ENCODE assay signal across 23 cellular contexts in genomic region chr3:171281256-171281655, GRCh38.
A peak's percentile ranks its signal among the peaks of the same experiment; 100 is the strongest.
DNase-seq lines count a peak whose midpoint lies in the region; ATAC-seq, FAIRE-seq and TF ChIP-seq lines count a peak whose summit lies in the region.
"Had no signal": no experiment of that assay in that cellular context is flagged by ENCODE, and none has a peak within 500 bp of the region (broad histone marks: within the 10 kb centered on the region; RNA-seq: fewer than 3 reads in every experiment).

No MANE protein-coding gene starts in this region.

- no peak overlapping the region for H2BK120ac ChIP-seq in mesenchymal stem cell (ENCODE audit: low read depth, low read length)

- H3K79me1 ChIP-seq in mesenchymal stem cell (replicated peaks; ENCODE audit: low read length, poor library complexity, severe bottlenecking) = peaks cover 22% of the 10 kb centered on the region

- H3K9me3 ChIP-seq in left ventricle myocardium inferior (replicated peaks) (no peaks in the 10 kb centered on the region), right cardiac atrium (ENCODE audit: control insufficient read depth, low read length) (no peaks in the 10 kb centered on the region), GM12878 (replicated peaks; ENCODE audit: control insufficient read depth, insufficient read depth, low read length) (no peaks in the 10 kb centered on the region), mesenchymal stem cell (ENCODE audit: control insufficient read depth, low read length) (no peaks in the 10 kb centered on the region), tibial artery (no peaks in the 10 kb centered on the region), tibial nerve (no peaks in the 10 kb centered on the region)
- H3K9me3 ChIP-seq: A549, Peyer's patch, SJCRH30 had no signal

- H4K91ac ChIP-seq in mesenchymal stem cell (ENCODE audit: low read length) = no peak overlapping the region

- H3K27me3 ChIP-seq in left ventricle myocardium inferior (ENCODE audit: low read depth) (no peaks in the 10 kb centered on the region), right cardiac atrium (ENCODE audit: control insufficient read depth, insufficient read depth) (no peaks in the 10 kb centered on the region), GM12878 (replicated peaks in 1 of 2; ENCODE audit: control insufficient read depth in 2 of 2, insufficient read depth in 2 of 2, low read length in 1 of 2) (no peaks in the 10 kb centered on the region), mesenchymal stem cell (ENCODE audit: control insufficient read depth in 1 of 2, insufficient read depth in 1 of 2, low read length in 2 of 2) (no peaks in the 10 kb centered on the region), tibial artery (no peaks in the 10 kb centered on the region), tibial nerve (no peaks in the 10 kb centered on the region)
- H3K27me3 ChIP-seq: Peyer's patch, SJCRH30 had no signal

- DNase-seq in left ventricle myocardium inferior = no peak
- no peak for DNase-seq in right cardiac atrium
- no peak for DNase-seq in GM12878 (ENCODE audit: low read depth, low spot score)
- DNase-seq in mesenchymal stem cell = no peak
- DNase-seq in tibial artery = no peak
- no peak for DNase-seq in tibial nerve (ENCODE audit: low spot score in 2 of 2)
- no peak for DNase-seq in NCI-H526 treated with DMSO at 0.1 percent for 48 hours (lab: John Stamatoyannopoulos, UW)
- no peak for DNase-seq in DMS 273 (lab: John Stamatoyannopoulos, UW; ENCODE audit: unreplicated experiment)
- DNase-seq: DMS79, H7, NCI-H1092, NCI-H1436 treated with DMSO at 0.1 percent for 48 hours, NCI-H1930, NCI-H226, NCI-H510A treated with DMSO at 0.1 percent for 48 hours, NCI-H82, Peyer's patch, SJCRH30 had no signal

- H3K4me3 ChIP-seq in left ventricle myocardium inferior (no peak overlapping the region), right cardiac atrium (ENCODE audit: low read length) (no peak overlapping the region), GM12878 (no peak overlapping the region), mesenchymal stem cell (ENCODE audit: insufficient read depth in 1 of 2, low read depth in 1 of 2, low read length in 2 of 2) (no peak overlapping the region), tibial artery (no peak overlapping the region), tibial nerve (no peak overlapping the region)
- H3K4me3 ChIP-seq: A549, K562, Peyer's patch, SJCRH30 had no signal

- no peak for TF ChIP-seq RAD21 in GM12878 (IDR thresholded peaks at IDR 0.05; ENCODE audit: insufficient read depth, low read depth, low read length)

- no peak for ATAC-seq in right cardiac atrium
- ATAC-seq in GM12878 = no peak
- ATAC-seq: A549, HepG2, K562 had no signal

- TF ChIP-seq EP300 in GM12878 (IDR thresholded peaks at IDR 0.05; ENCODE audit: borderline replicate concordance in 1 of 2, control insufficient read depth in 1 of 2, low read depth in 2 of 2, low read length in 2 of 2) (no peak), tibial nerve (IDR thresholded peaks at IDR 0.05) (no peak)

- TF ChIP-seq POLR2A in GM12878 (IDR thresholded peaks at IDR 0.05; ENCODE audit: low read depth, low read length) (no peak), tibial nerve (IDR thresholded peaks at IDR 0.05) (no peak)

- peaks cover 92% of the 10 kb centered on the region for H3K79me2 ChIP-seq in GM12878 (ENCODE audit: control insufficient read depth, insufficient read depth, low read length)

- H3K23ac ChIP-seq in mesenchymal stem cell (ENCODE audit: low read length in 2 of 2) = no peak overlapping the region

- H2AK5ac ChIP-seq in mesenchymal stem cell (ENCODE audit: low read length, severe bottlenecking) = no peak overlapping the region

- in situ Hi-C loops in GM12878 (cut with MboI) = no loop called here

- no peak for TF ChIP-seq CTCF in left ventricle myocardium inferior (IDR thresholded peaks at IDR 0.05; ENCODE audit: borderline replicate concordance)
- TF ChIP-seq CTCF in GM12878 (IDR thresholded peaks at IDR 0.05 in 2 of 3, conservative IDR thresholded peaks at IDR 0.05 in 1 of 3; ENCODE audit: control insufficient read depth in 2 of 3, extremely low read depth in 1 of 3, insufficient read depth in 1 of 3, low read depth in 3 of 3, low read length in 3 of 3) = no peak
- TF ChIP-seq CTCF in tibial artery (IDR thresholded peaks at IDR 0.05) = no peak
- TF ChIP-seq CTCF in tibial nerve (IDR thresholded peaks at IDR 0.05) = no peak

- H3K14ac ChIP-seq in mesenchymal stem cell (ENCODE audit: low read length in 2 of 2) = no peak overlapping the region

- no peaks in the 10 kb centered on the region for H4K20me1 ChIP-seq in GM12878 (ENCODE audit: control insufficient read depth, insufficient read depth)

- no peak overlapping the region for H3K9ac ChIP-seq in GM12878 (ENCODE audit: control insufficient read depth, insufficient read depth, low read length)
- no peak overlapping the region for H3K9ac ChIP-seq in mesenchymal stem cell (ENCODE audit: low read length)

- intact Hi-C loops in left ventricle myocardium inferior (cut with micrococcal nuclease) = no loop called here
- intact Hi-C loops in right cardiac atrium (cut with DNase I) = no loop called here
- intact Hi-C loops in GM12878 (cut with micrococcal nuclease; ENCODE audit: unreplicated experiment) = loop anchor here (5.0 to 10.0 kb wide), 2 partner anchors 34 to 284 kb away; no protein-coding TSS in a partner anchor
- intact Hi-C loops in tibial artery (cut with DNase I; ENCODE audit: low total_unique reads) = no loop called here

- no peaks in the 10 kb centered on the region for H3K36me3 ChIP-seq in left ventricle myocardium inferior
- no peaks in the 10 kb centered on the region; a peak in 1 of 4 replicates for H3K36me3 ChIP-seq in GM12878 (ENCODE audit: control insufficient read depth in 2 of 2, insufficient read depth in 2 of 2, low read length in 1 of 2)
- peaks cover 0 to 3% of the 10 kb centered on the region in 2 experiments for H3K36me3 ChIP-seq in mesenchymal stem cell (ENCODE audit: control insufficient read depth in 1 of 2, insufficient read depth in 2 of 2, low read depth in 1 of 2, low read length in 2 of 2)
- H3K36me3 ChIP-seq in tibial artery = no peaks in the 10 kb centered on the region
- no peaks in the 10 kb centered on the region for H3K36me3 ChIP-seq in tibial nerve
- H3K36me3 ChIP-seq: Peyer's patch, SJCRH30 had no signal

- H3K4me2 ChIP-seq in GM12878 (ENCODE audit: control insufficient read depth, insufficient read depth) (no peak overlapping the region), mesenchymal stem cell (ENCODE audit: low read length, poor library complexity, severe bottlenecking) (no peak overlapping the region)
- H3K4me2 ChIP-seq: A549 had no signal

- FAIRE-seq in GM12878 (lab: Jason Lieb, UNC) = peak; percentile 41
- FAIRE-seq: A549, D721Med, HepG2 had no signal

- peaks cover 57% of the 10 kb centered on the region for H3K4me1 ChIP-seq in left ventricle myocardium inferior
- peaks cover 4% of the 10 kb centered on the region for H3K4me1 ChIP-seq in right cardiac atrium (ENCODE audit: control insufficient read depth, insufficient read depth, low read length)
- peaks cover 61% of the 10 kb centered on the region for H3K4me1 ChIP-seq in GM12878 (ENCODE audit: control insufficient read depth, insufficient read depth, low read length)
- H3K4me1 ChIP-seq in mesenchymal stem cell (ENCODE audit: control insufficient read depth, insufficient read depth, low read depth, low read length) = peaks cover 15% of the 10 kb centered on the region
- peaks cover 0 to 47% (median 26%) of the 10 kb centered on the region in 4 donors for H3K4me1 ChIP-seq in tibial artery
- peaks cover 0 to 35% (median 6%) of the 10 kb centered on the region in 4 donors for H3K4me1 ChIP-seq in tibial nerve
- H3K4me1 ChIP-seq: Peyer's patch had no signal

- no peak overlapping the region for H2BK15ac ChIP-seq in mesenchymal stem cell (ENCODE audit: low read depth, poor library complexity, severe bottlenecking)

- CTCF ChIA-PET in GM12878 (lab: Yijun Ruan, JAX) = interaction anchor here (0.7 to 1.9 kb wide), 10 partner anchors 9 to 176 kb away, joined by 3 to 5 read pairs (median 3); no protein-coding TSS in a partner anchor

- POLR2A ChIA-PET in GM12878 (lab: Charles Lee) = interaction anchor here (0.6 to 6.9 kb wide), 11 partner anchors 9 to 413 kb away, joined by 3 to 37 read pairs (median 5); no protein-coding TSS in a partner anchor

- RAD21 ChIA-PET in GM12878 (lab: Charles Lee; ENCODE audit: unreplicated experiment) = interaction anchor here (1.0 to 10.2 kb wide), 12 partner anchors 13 to 180 kb away, joined by 3 to 97 read pairs (median 5); no protein-coding TSS in a partner anchor

- no peak overlapping the region for H4K8ac ChIP-seq in mesenchymal stem cell (ENCODE audit: low read length)

- no peak overlapping the region for H2BK5ac ChIP-seq in mesenchymal stem cell (ENCODE audit: low read depth, low read length, poor library complexity, severe bottlenecking)

- H3K27ac ChIP-seq in left ventricle myocardium inferior (replicated peaks) (peak overlapping the region; percentile 76), right cardiac atrium (ENCODE audit: low read length) (no peak overlapping the region), GM12878 (ENCODE audit: control insufficient read depth, insufficient read depth) (peak overlapping the region; percentile 96), mesenchymal stem cell (ENCODE audit: low read length, poor library complexity, severe bottlenecking) (peak overlapping the region; percentile 61), tibial artery (peak overlapping the region; percentile 76 to 79), tibial nerve (no peak overlapping the region)
- H3K27ac ChIP-seq: A549, HL-60, Peyer's patch, SJCRH30 had no signal

- H2AFZ ChIP-seq in GM12878 (ENCODE audit: control insufficient read depth, low read depth, low read length) (no peak overlapping the region), mesenchymal stem cell (ENCODE audit: low read depth, low read length) (no peak overlapping the region)

- no peak overlapping the region for H2BK12ac ChIP-seq in mesenchymal stem cell (ENCODE audit: low read length in 2 of 2)

- H3K4ac ChIP-seq in mesenchymal stem cell (ENCODE audit: low read depth in 1 of 2, low read length in 2 of 2) = no peak overlapping the region

- BruUV-seq in GM12878 (replicated peaks; lab: Mats Ljungman, UMichigan) = no TSS peak

- SMC1A ChIA-PET in GM12878 (lab: Charles Lee; ENCODE audit: uncharacterized antibody, unreplicated experiment) = interaction anchor here (1.1 to 28.2 kb wide), 9 partner anchors 12 to 180 kb away, joined by 3 to 657 read pairs (median 59); no protein-coding TSS in a partner anchor

- no peak overlapping the region for H3K18ac ChIP-seq in mesenchymal stem cell (ENCODE audit: low read depth in 1 of 2, low read length in 2 of 2)

TF ChIP-seq in GM12878, 131 proteins besides CTCF, POLR2A, EP300 and RAD21 (continues in another document):
- no peak for TF ChIP-seq NFIC (IDR thresholded peaks at IDR 0.05; ENCODE audit: low read depth, low read length)
- TF ChIP-seq EGR1 (IDR thresholded peaks at IDR 0.05; ENCODE audit: borderline replicate concordance in 1 of 2, low read depth in 2 of 2, low read length in 2 of 2) = no peak
- no peak for TF ChIP-seq WRNIP1 (IDR thresholded peaks at IDR 0.05; ENCODE audit: borderline replicate concordance, low read depth, low read length)
- TF ChIP-seq HDGF (IDR thresholded peaks at IDR 0.05) = no peak
- TF ChIP-seq NR2C1 (IDR thresholded peaks at IDR 0.05) = no peak
- TF ChIP-seq SREBF2 (IDR thresholded peaks at IDR 0.05; ENCODE audit: low read length) = no peak

Comparison
In these comparisons a context has a peak if more than half of its experiments do, and no peak if none do; other contexts are left out.
1. H3K27ac ChIP-seq: peak in left ventricle myocardium inferior (single experiment), GM12878 (single experiment), mesenchymal stem cell (single experiment) and tibial artery (2 of 2); none in right cardiac atrium (single experiment) and tibial nerve (0 of 4).